In genomic region chr2:50720695-50721314, GRCh38 we compare ENCODE assay signal across 16 cellular contexts.
DNase-seq lines count a peak whose midpoint lies in the region; ATAC-seq and TF ChIP-seq lines count a peak whose summit lies in the region.
"Had no signal": no experiment of that assay in that cellular context is flagged by ENCODE, and none has a peak within 500 bp of the region (broad histone marks: within the 10 kb centered on the region; RNA-seq: fewer than 3 reads in every experiment).

No MANE protein-coding gene starts in this region.

- TF ChIP-seq CTCF in VCaP (conservative IDR thresholded peaks at IDR 0.05), result no peak
- TF ChIP-seq CTCF in left ventricle myocardium inferior (IDR thresholded peaks at IDR 0.05; ENCODE audit: borderline replicate concordance), result no peak

- no CpG with 5 or more reads among the region's 3 CpGs for WGBS in mesendoderm (ENCODE audit: extremely low coverage, insufficient coverage, low lambda C conversion rate)

- H3K23ac ChIP-seq in mesendoderm (ENCODE audit: low read length), result no peak overlapping the region

- no peak overlapping the region for H4K8ac ChIP-seq in mesendoderm (ENCODE audit: low read depth, low read length)

- no peak overlapping the region for H2AK5ac ChIP-seq in mesendoderm (ENCODE audit: low read length)

- no peaks in the 10 kb centered on the region for H3K9me3 ChIP-seq in left ventricle myocardium inferior (replicated peaks)
- H3K9me3 ChIP-seq: BLaER1, heart left ventricle, neutrophil, SK-N-SH had no signal

- no peak overlapping the region for H3K4ac ChIP-seq in mesendoderm (ENCODE audit: low read depth, low read length)

- H3K79me2 ChIP-seq in mesendoderm (ENCODE audit: control insufficient read depth, insufficient read depth, low read length), result no peaks in the 10 kb centered on the region

- H3K79me1 ChIP-seq in mesendoderm (ENCODE audit: low read length), result no peaks in the 10 kb centered on the region

- peaks cover 4% of the 10 kb centered on the region for H3K4me1 ChIP-seq in mesendoderm (ENCODE audit: control insufficient read depth, low read depth, low read length)
- no peaks in the 10 kb centered on the region for H3K4me1 ChIP-seq in left ventricle myocardium inferior
- H3K4me1 ChIP-seq: BLaER1, heart left ventricle had no signal

- DNase-seq in DMS153 treated with DMSO at 0.1 percent for 48 hours (lab: John Stamatoyannopoulos, UW; ENCODE audit: unreplicated experiment) (peak; percentile 25), NCI-H1694 treated with DMSO at 0.1 percent for 48 hours (lab: John Stamatoyannopoulos, UW) (peak; percentile 94), mesendoderm (peak; percentile 74), germinal center (ENCODE audit: low spot score) (no peak), left ventricle myocardium inferior (no peak)
- no peak for DNase-seq in activated CD4-positive, alpha-beta T cell treated with anti-CD3 and anti-CD28 coated beads, Interleukin-2, amount 50 U/mL, for 48 hours
- DNase-seq: central memory CD4-positive, alpha-beta T cell; HCEC 1CT; heart left ventricle; SK-N-SH; WERI-Rb-1 had no signal

- no peak overlapping the region for H2BK120ac ChIP-seq in mesendoderm (ENCODE audit: low read depth, low read length)

- H2BK5ac ChIP-seq in mesendoderm (ENCODE audit: low read length), result no peak overlapping the region

- H3K4me3 ChIP-seq in mesendoderm (ENCODE audit: low read length), result no peak overlapping the region
- no peak overlapping the region for H3K4me3 ChIP-seq in left ventricle myocardium inferior
- H3K4me3 ChIP-seq: BLaER1, heart left ventricle had no signal

- H3K27me3 ChIP-seq in mesendoderm (ENCODE audit: insufficient read depth, low read length, poor library complexity) (no peaks in the 10 kb centered on the region), left ventricle myocardium inferior (ENCODE audit: low read depth) (no peaks in the 10 kb centered on the region)
- H3K27me3 ChIP-seq: BLaER1, heart left ventricle, neutrophil had no signal

- H3K36me3 ChIP-seq in mesendoderm (ENCODE audit: control insufficient read depth, insufficient read depth, low read length), result no peaks in the 10 kb centered on the region
- H3K36me3 ChIP-seq in left ventricle myocardium inferior, result no peaks in the 10 kb centered on the region
- H3K36me3 ChIP-seq: BLaER1, heart left ventricle, neutrophil, WERI-Rb-1 had no signal

- H4K5ac ChIP-seq in mesendoderm (ENCODE audit: low read length), result no peak overlapping the region

- no peak for ATAC-seq in HG03108 (IDR thresholded peaks at IDR 0.05; ENCODE audit: unreplicated experiment)
- ATAC-seq: heart left ventricle had no signal

- H3K18ac ChIP-seq in mesendoderm (ENCODE audit: low read length), result no peak overlapping the region

- no peak overlapping the region for H3K4me2 ChIP-seq in mesendoderm (ENCODE audit: low read length)
- H3K4me2 ChIP-seq: BLaER1, SK-N-SH had no signal

- H3K9ac ChIP-seq in mesendoderm (ENCODE audit: low read length), result no peak overlapping the region
- H3K9ac ChIP-seq: BLaER1, SK-N-SH had no signal

- no peak overlapping the region for H3K56ac ChIP-seq in mesendoderm (ENCODE audit: low read length)

- no peak overlapping the region for H2BK15ac ChIP-seq in mesendoderm (replicated peaks; ENCODE audit: low read depth)

- H3K27ac ChIP-seq in VCaP, result 0 out of 2 replicates have a peak overlapping the region, but pooled peaks have one; percentile 59
- H3K27ac ChIP-seq in mesendoderm (ENCODE audit: low read depth, low read length), result no peak overlapping the region
- H3K27ac ChIP-seq in left ventricle myocardium inferior (replicated peaks), result no peak overlapping the region
- H3K27ac ChIP-seq: BLaER1, epithelial cell of prostate, heart left ventricle, neutrophil, WERI-Rb-1 had no signal

- intact Hi-C loops in left ventricle myocardium inferior (cut with micrococcal nuclease), result no loop called here

Comparison
In these comparisons a context has a peak if more than half of its experiments do, and no peak if none do; other contexts are left out.
1. DNase-seq: peak in DMS153 treated with DMSO at 0.1 percent for 48 hours (single experiment), NCI-H1694 treated with DMSO at 0.1 percent for 48 hours (single experiment) and mesendoderm (single experiment); none in activated CD4-positive, alpha-beta T cell treated with anti-CD3 and anti-CD28 coated beads, Interleukin-2, amount 50 U/mL, for 48 hours (0 of 2), germinal center (single experiment) and left ventricle myocardium inferior (single experiment).